ENCODE assay signal across 15 cellular contexts in the genomic region with DNA sequence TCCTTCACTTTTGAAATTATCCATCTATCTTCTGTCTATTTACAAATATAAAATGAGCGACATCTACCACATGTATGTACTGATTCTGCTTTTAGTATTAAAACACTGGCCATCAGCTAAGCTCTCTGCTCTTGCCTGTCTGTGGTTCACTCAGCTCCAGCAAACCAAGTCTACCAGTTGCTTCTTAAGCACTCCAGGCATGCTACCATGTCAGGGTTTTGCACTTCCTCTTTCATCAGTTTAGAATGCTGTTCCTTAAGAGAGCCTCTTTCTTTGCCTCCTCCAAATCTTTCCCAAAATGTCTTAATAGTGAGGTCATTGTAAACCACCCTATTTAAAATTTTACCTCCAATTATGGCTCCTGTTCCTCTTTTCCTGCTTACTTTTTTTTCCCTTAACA. TPM values are rescaled to one million over a fixed set of nuclear protein-coding genes. Genes with fewer than 3 reads are reported as not detected.
A peak's percentile ranks its signal among the peaks of the same experiment; 100 is the strongest.
DNase-seq lines count a peak whose midpoint lies in the region; ATAC-seq, FAIRE-seq and TF ChIP-seq lines count a peak whose summit lies in the region.
"Had no signal": no experiment of that assay in that cellular context is flagged by ENCODE, and none has a peak within 500 bp of the region (broad histone marks: within the 10 kb centered on the region; RNA-seq: fewer than 3 reads in every experiment).

No MANE protein-coding gene starts in this region.

- ATAC-seq in GM18868 (IDR thresholded peaks at IDR 0.05; ENCODE audit: unreplicated experiment) (peak; percentile 66), GM21529 (IDR thresholded peaks at IDR 0.05; ENCODE audit: unreplicated experiment) (peak; percentile 81), HG03354 (IDR thresholded peaks at IDR 0.05; ENCODE audit: poor library complexity, severe bottlenecking, unreplicated experiment) (peak; percentile 63), K562 (no peak)
- ATAC-seq: heart right ventricle, psoas muscle, T-helper 17 cell had no signal

- no peak for FAIRE-seq in K562 (lab: Jason Lieb, UNC)

- H3K9me1 ChIP-seq in K562 (ENCODE audit: control insufficient read depth, insufficient read depth, low read length): no peaks in the 10 kb centered on the region

- no peak overlapping the region for H3K27ac Mint-ChIP-seq in T-helper 2 cell treated with Interferon-gamma antibody and Interleukin-4, amounts not matched to agents 5 μg/mL and 100 μg/mL, for 36 hours
- H3K27ac Mint-ChIP-seq: T-helper 17 cell had no signal

- no peak overlapping the region for H3K9ac ChIP-seq in K562 (ENCODE audit: insufficient read depth in 1 of 2, low read depth in 2 of 2, low read length in 2 of 2)

- no peaks in the 10 kb centered on the region for H3K79me2 ChIP-seq in K562 (ENCODE audit: control insufficient read depth, insufficient read depth, low read length)

- no peak overlapping the region for H3K4me2 ChIP-seq in K562 (ENCODE audit: insufficient read depth, low read length)

- no peak for TF ChIP-seq POLR2A in K562 (conservative IDR thresholded peaks at IDR 0.05)

- H3K27me3 Mint-ChIP-seq in T-helper 2 cell treated with Interferon-gamma antibody and Interleukin-4, amounts not matched to agents 5 μg/mL and 100 μg/mL, for 36 hours (ENCODE audit: low read depth): peaks cover 3% of the 10 kb centered on the region
- H3K27me3 Mint-ChIP-seq: T-helper 17 cell had no signal

- TF ChIP-seq EP300 in K562 (IDR thresholded peaks at IDR 0.05; ENCODE audit: low read length): no peak

- H3K27ac ChIP-seq in K562 (ENCODE audit: extremely low read depth, low read depth, low read length): no peak overlapping the region
- H3K27ac ChIP-seq: heart right ventricle, psoas muscle, transverse colon had no signal

- H3K9me3 ChIP-seq in K562 (replicated peaks; ENCODE audit: control insufficient read depth, insufficient read depth, low read depth, low read length): no peaks in the 10 kb centered on the region; the same call in 1 of the 2 replicates
- H3K9me3 ChIP-seq in BE2C: no peaks in the 10 kb centered on the region
- H3K9me3 ChIP-seq: Caco-2, heart right ventricle, psoas muscle, transverse colon had no signal

- H3K4me1 Mint-ChIP-seq in T-helper 2 cell treated with Interferon-gamma antibody and Interleukin-4, amounts not matched to agents 5 μg/mL and 100 μg/mL, for 36 hours (ENCODE audit: low read depth): no peaks in the 10 kb centered on the region
- H3K4me1 Mint-ChIP-seq: T-helper 17 cell had no signal

- 0% methylated on average over 1 of the region's 1 CpG for WGBS in K562 (ENCODE audit: insufficient coverage, low coverage, missing lambda C conversion rate)

- H3K9me3 Mint-ChIP-seq in T-helper 2 cell treated with Interferon-gamma antibody and Interleukin-4, amounts not matched to agents 5 μg/mL and 100 μg/mL, for 36 hours: no peaks in the 10 kb centered on the region

- no peak for TF ChIP-seq RAD21 in K562 (CRISPR knock-in tag; conservative IDR thresholded peaks at IDR 0.05 in 1 of 2, IDR thresholded peaks at IDR 0.05 in 1 of 2)

- no TSS peak for BruUV-seq in K562 (replicated peaks; lab: Mats Ljungman, UMichigan)

- intact Hi-C loops in K562 (cut with micrococcal nuclease): no loop called here

- H3K27me3 ChIP-seq in K562 (ENCODE audit: control insufficient read depth in 2 of 2, insufficient read depth in 2 of 2, low read length in 2 of 2): no peaks in the 10 kb centered on the region
- H3K27me3 ChIP-seq in BE2C: no peaks in the 10 kb centered on the region
- H3K27me3 ChIP-seq: heart right ventricle, transverse colon had no signal

- H3K4me1 ChIP-seq in K562 (replicated peaks in 1 of 2; ENCODE audit: control insufficient read depth in 2 of 2, insufficient read depth in 2 of 2, low read length in 2 of 2) (no peaks in the 10 kb centered on the region), BE2C (no peaks in the 10 kb centered on the region)
- H3K4me1 ChIP-seq: Caco-2, heart right ventricle, psoas muscle, transverse colon had no signal

- H3K36me3 ChIP-seq in K562 (ENCODE audit: control insufficient read depth, insufficient read depth, low read length): no peaks in the 10 kb centered on the region
- H3K36me3 ChIP-seq in BE2C: no peaks in the 10 kb centered on the region
- H3K36me3 ChIP-seq: heart right ventricle, transverse colon had no signal

- TF ChIP-seq CTCF in K562 (IDR thresholded peaks at IDR 0.05 in 2 of 3, conservative IDR thresholded peaks at IDR 0.05 in 1 of 3; ENCODE audit: insufficient read depth in 2 of 3, low read depth in 1 of 3, low read length in 3 of 3) (no peak), BE2C (IDR thresholded peaks at IDR 0.05; ENCODE audit: low read depth, low read length) (no peak)

- in situ Hi-C loops in K562 (cut with MboI): no loop called here

- H3K4me3 ChIP-seq in K562 (no peak overlapping the region), BE2C (ENCODE audit: low read depth, low read length) (no peak overlapping the region)
- H3K4me3 ChIP-seq: heart right ventricle, lung, psoas muscle, transverse colon had no signal

- CTCF ChIA-PET in K562 (lab: Yijun Ruan, JAX; ENCODE audit: low intra/inter-chr PET ratio): no interaction called here

- H2AFZ ChIP-seq in K562 (ENCODE audit: low read depth, low read length): no peak overlapping the region

- no peaks in the 10 kb centered on the region for H4K20me1 ChIP-seq in K562 (replicated peaks; ENCODE audit: control insufficient read depth, insufficient read depth, low read length)

- POLR2A ChIA-PET in K562 (lab: Yijun Ruan, JAX): no interaction called here

- no peak overlapping the region for H3K4me3 Mint-ChIP-seq in T-helper 2 cell treated with Interferon-gamma antibody and Interleukin-4, amounts not matched to agents 5 μg/mL and 100 μg/mL, for 36 hours
- H3K4me3 Mint-ChIP-seq: T-helper 17 cell had no signal

- DNase-seq in K562 (ENCODE audit: extremely low read depth in 1 of 4, low spot score in 3 of 4) (no peak), D341Med (ENCODE audit: low spot score) (no peak), BE2C (no peak), glomerular visceral epithelial cell (ENCODE audit: extremely low spot score) (no peak)
- DNase-seq in T-helper 2 cell treated with Interferon-gamma antibody and Interleukin-4, amounts not matched to agents 5 μg/mL and 100 μg/mL, for 36 hours (ENCODE audit: low spot score): no peak
- DNase-seq: Caco-2, heart right ventricle, psoas muscle, T-helper 17 cell, transverse colon had no signal

- H3K36me3 Mint-ChIP-seq in T-helper 2 cell treated with Interferon-gamma antibody and Interleukin-4, amounts not matched to agents 5 μg/mL and 100 μg/mL, for 36 hours (ENCODE audit: low read depth): no peaks in the 10 kb centered on the region

TF ChIP-seq in K562, 482 proteins besides CTCF, POLR2A, EP300 and RAD21:
- TF ChIP-seq SPI1 (IDR thresholded peaks at IDR 0.05; ENCODE audit: borderline replicate concordance, low read depth, low read length) (peak; percentile 63; the same call in 1 of the 2 replicates), TSC22D4 (tag; IDR thresholded peaks at IDR 0.05) (no peak), POLR3G (IDR thresholded peaks at IDR 0.05; ENCODE audit: extremely low read depth, insufficient read length, insufficient replicate concordance) (no peak)
- TF ChIP-seq, protein P1, sequence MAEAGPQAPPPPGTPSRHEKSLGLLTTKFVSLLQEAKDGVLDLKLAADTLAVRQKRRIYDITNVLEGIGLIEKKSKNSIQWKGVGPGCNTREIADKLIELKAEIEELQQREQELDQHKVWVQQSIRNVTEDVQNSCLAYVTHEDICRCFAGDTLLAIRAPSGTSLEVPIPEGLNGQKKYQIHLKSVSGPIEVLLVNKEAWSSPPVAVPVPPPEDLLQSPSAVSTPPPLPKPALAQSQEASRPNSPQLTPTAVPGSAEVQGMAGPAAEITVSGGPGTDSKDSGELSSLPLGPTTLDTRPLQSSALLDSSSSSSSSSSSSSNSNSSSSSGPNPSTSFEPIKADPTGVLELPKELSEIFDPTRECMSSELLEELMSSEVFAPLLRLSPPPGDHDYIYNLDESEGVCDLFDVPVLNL (CRISPR knock-in tag; IDR thresholded peaks at IDR 0.05; ENCODE audit: low read depth): no peak

RNA-seq across cellular contexts. Expression of a gene that starts 59.5 kb away (rescaled TPM):
- total RNA-seq in K562 (2011; cell fraction: chromatin; rRNA removed; ENCODE audit: low replicate concordance): not detected in 2 replicates
- not detected in 2 replicates for total RNA-seq in K562 (2011; cell fraction: nucleolus; rRNA removed)
- not detected in 2 replicates for total RNA-seq in K562 (2011; cell fraction: nucleoplasm; rRNA removed)
- total RNA-seq in K562 (2014; rRNA removed) (not detected in 2 replicates), K562 (2014; rRNA removed; fragmentation: Illumina TruSeq; extraction: Trizol) (not detected in 2 replicates), K562 (2015; rRNA removed; fragmentation: Illumina TruSeq; extraction: Trizol) (not detected in 2 replicates), K562 (2021) (not detected in 2 replicates)
- polyA plus RNA-seq in K562 (2011; rRNA removed) (not detected in 2 replicates), K562 (2014; fragmentation: Illumina TruSeq; extraction: Trizol) (not detected in 2 replicates), K562 (2014; fragmentation: Nextera tagmentation; extraction: Ambion mirVana) (not detected), K562 (2014; rRNA removed) (not detected in 2 replicates)
- polyA plus RNA-seq in K562 (2011; cell fraction: cytosol; rRNA removed): not detected in 2 replicates
- polyA plus RNA-seq in K562 (2011; cell fraction: nucleus; rRNA removed): not detected in 2 replicates
- polyA plus RNA-seq in K562 (2012): not detected in 2 replicates
- not detected in 2 replicates for polyA minus RNA-seq in K562 (2011; rRNA and poly(A)+ RNA removed)
- not detected in 2 replicates for polyA minus RNA-seq in K562 (2011; cell fraction: cytosol; rRNA and poly(A)+ RNA removed)
- not detected in 2 replicates for polyA minus RNA-seq in K562 (2011; cell fraction: nucleus; rRNA and poly(A)+ RNA removed)
- 2.4 TPM for polyA plus RNA-seq in BE2C (2012; ENCODE audit: insufficient read depth, insufficient read length, low read depth)
- total RNA-seq: activated CD8-positive, alpha-beta memory T cell treated with anti-CD3 and anti-CD28 coated beads for 36 hours; Caco-2 had no signal
